ENCODE assay signal across 23 cellular contexts in the genomic region with DNA sequence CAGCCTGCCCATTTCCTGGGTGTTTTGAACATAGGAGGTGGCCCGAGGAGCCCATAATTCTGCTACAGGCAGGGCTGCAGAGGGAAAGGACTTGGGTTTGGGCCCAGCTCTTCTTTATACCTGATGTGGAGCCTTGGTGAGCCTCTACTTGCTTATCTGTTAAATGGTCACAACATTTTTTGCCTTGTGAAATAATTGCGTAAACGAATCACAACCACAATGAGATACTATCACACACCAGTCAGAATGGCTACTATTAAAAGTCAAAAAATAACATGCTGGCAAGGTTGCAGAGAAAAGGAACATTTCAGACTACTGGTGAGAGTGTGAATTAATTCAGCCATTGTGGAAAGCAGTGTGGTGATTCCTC. TPM values are rescaled to one million over a fixed set of nuclear protein-coding genes. Genes with fewer than 3 reads are reported as not detected.
DNase-seq lines count a peak whose midpoint lies in the region; ATAC-seq, FAIRE-seq and TF ChIP-seq lines count a peak whose summit lies in the region.
"Had no signal": no experiment of that assay in that cellular context is flagged by ENCODE, and none has a peak within 500 bp of the region (broad histone marks: within the 10 kb centered on the region; RNA-seq: fewer than 3 reads in every experiment).

No MANE protein-coding gene starts in this region.

- ATAC-seq in sciatic nerve (no peak), HG02623 (IDR thresholded peaks at IDR 0.05; ENCODE audit: unreplicated experiment) (no peak)

- no peaks in the 10 kb centered on the region for H4K20me1 ChIP-seq in hepatocyte (ENCODE audit: insufficient read depth, poor library complexity, severe bottlenecking)

- intact Hi-C loops in sciatic nerve (cut with DNase I), result no loop called here

- H3K27ac ChIP-seq in hepatocyte, result peak overlapping the region; percentile 76
- H3K27ac ChIP-seq in mucosa of rectum (ENCODE audit: low read depth in 2 of 2, low read length in 2 of 2), result peak overlapping the region; percentile 85 to 91
- no peak overlapping the region for H3K27ac ChIP-seq in tibial nerve
- H3K27ac ChIP-seq: GM23248 had no signal

- H3K9me3 ChIP-seq in hepatocyte (ENCODE audit: low read depth), result no peaks in the 10 kb centered on the region
- H3K9me3 ChIP-seq in mucosa of rectum (ENCODE audit: control insufficient read depth in 2 of 2, low read length in 2 of 2), result no peaks in the 10 kb centered on the region
- H3K9me3 ChIP-seq in tibial nerve, result no peaks in the 10 kb centered on the region
- H3K9me3 ChIP-seq: BE2C, HAP-1 had no signal

- WGBS in hepatocyte (ENCODE audit: low lambda C conversion rate, missing lambda C conversion rate), result 94% methylated on average over 3 of the region's 3 CpGs
- 86 to 94% methylated on average over 3 of the region's 3 CpGs for WGBS in tibial nerve, 2 donors

- H3K4me2 ChIP-seq in hepatocyte, result peak overlapping the region; percentile 52

- TF ChIP-seq CTCF in NB4 (IDR thresholded peaks at IDR 0.05; ENCODE audit: low read depth, low read length) (no peak), hepatocyte (IDR thresholded peaks at IDR 0.05; ENCODE audit: poor library complexity) (no peak), tibial nerve (IDR thresholded peaks at IDR 0.05) (no peak)

- H3K36me3 ChIP-seq in hepatocyte (replicated peaks; ENCODE audit: insufficient read depth, low read depth) (no peaks in the 10 kb centered on the region), mucosa of rectum (ENCODE audit: control insufficient read depth in 2 of 2, insufficient read depth in 2 of 2, low read length in 2 of 2) (no peaks in the 10 kb centered on the region), tibial nerve (no peaks in the 10 kb centered on the region)
- H3K36me3 ChIP-seq: BE2C, HAP-1 had no signal

- peak overlapping the region in 1 of 2 donors; percentile 53 for H3K9ac ChIP-seq in mucosa of rectum (ENCODE audit: low read depth in 1 of 2, low read length in 2 of 2)
- H3K9ac ChIP-seq: GM23248 had no signal

- H3K79me2 ChIP-seq in hepatocyte, result no peaks in the 10 kb centered on the region

- DNase-seq in NB4 (ENCODE audit: low read depth), result peak; percentile 16
- DNase-seq in hepatocyte (ENCODE audit: low spot score), result no peak
- DNase-seq in frontal cortex (ENCODE audit: low spot score in 2 of 2), result no peak
- no peak for DNase-seq in sciatic nerve (ENCODE audit: low spot score)
- DNase-seq in tibial nerve (ENCODE audit: low spot score in 2 of 2), result no peak
- DNase-seq: ACHN; BE2C; C1 segment of cervical spinal cord; CD4-positive, CD25-positive, alpha-beta regulatory T cell; CD8-positive, alpha-beta memory T cell; COR-L47; GDM1; GM23248 had no signal

- no peak for FAIRE-seq in frontal cortex (lab: Jason Lieb, UNC)
- FAIRE-seq: D721Med, GM12892, GM18507 had no signal

- H3K4me3 ChIP-seq in NB4 (ENCODE audit: low read depth, low read length) (no peak overlapping the region), hepatocyte (no peak overlapping the region), mucosa of rectum (ENCODE audit: low read length in 2 of 2) (peak overlapping the region in 1 of 2 donors; percentile 4), tibial nerve (no peak overlapping the region)
- H3K4me3 ChIP-seq: GM23248, HAP-1 had no signal

- no peak overlapping the region for H2AFZ ChIP-seq in hepatocyte
- H2AFZ ChIP-seq: GM23248 had no signal

- peaks cover 35% of the 10 kb centered on the region for H3K4me1 ChIP-seq in hepatocyte (ENCODE audit: insufficient read depth)
- H3K4me1 ChIP-seq in mucosa of rectum (ENCODE audit: control insufficient read depth in 2 of 2, insufficient read depth in 2 of 2, low read length in 2 of 2), result peaks cover 39 to 45% of the 10 kb centered on the region in 2 donors
- no peaks in the 10 kb centered on the region for H3K4me1 ChIP-seq in tibial nerve
- H3K4me1 ChIP-seq: BE2C, HAP-1 had no signal

- TF ChIP-seq POLR2A in NB4 (IDR thresholded peaks at IDR 0.05; ENCODE audit: extremely low read depth, insufficient read length) (no peak), tibial nerve (IDR thresholded peaks at IDR 0.05) (no peak)

- H3K9me2 ChIP-seq in hepatocyte (replicated peaks; ENCODE audit: insufficient read depth), result no peaks in the 10 kb centered on the region

- no peaks in the 10 kb centered on the region for H3K27me3 ChIP-seq in hepatocyte
- H3K27me3 ChIP-seq in mucosa of rectum (ENCODE audit: control insufficient read depth in 2 of 2, insufficient read depth in 2 of 2, low read length in 2 of 2), result no peaks in the 10 kb centered on the region
- H3K27me3 ChIP-seq in tibial nerve, result no peaks in the 10 kb centered on the region
- H3K27me3 ChIP-seq: BE2C had no signal

- TF ChIP-seq EP300 in tibial nerve (IDR thresholded peaks at IDR 0.05), result no peak

RNA-seq across cellular contexts. Expression of a gene that starts 4.1 kb away (rescaled TPM):
- total RNA-seq in hepatocyte (165 and 244 TPM in 2 replicates), frontal cortex (not detected), sciatic nerve (not detected), tibial nerve (not detected)
- 763 and 780 TPM in 2 replicates for polyA plus RNA-seq in hepatocyte
- total RNA-seq: A172; CD4-positive, CD25-positive, alpha-beta regulatory T cell; CD8-positive, alpha-beta memory T cell; Daoy; GM23248; H4 had no signal
- polyA plus RNA-seq: CD4-positive, CD25-positive, alpha-beta regulatory T cell; CD8-positive, alpha-beta memory T cell; GM23248; IgD-negative memory B cell had no signal

RNA-seq across cellular contexts. Expression of a gene that starts 38.2 kb away (rescaled TPM):
- 4.8 and 7.1 TPM in 2 replicates for total RNA-seq in hepatocyte
- polyA plus RNA-seq in hepatocyte, result 3.7 and 7.1 TPM in 2 replicates
- 2.0 TPM for total RNA-seq in frontal cortex
- total RNA-seq in sciatic nerve, result 33.3 TPM
- total RNA-seq in tibial nerve, result 10 to 100 TPM; 11.4 to 36.3 (median 33.9) TPM
- total RNA-seq: Daoy, H4 had no signal
- polyA plus RNA-seq: CD8-positive, alpha-beta memory T cell had no signal

Comparison
In these comparisons a context has a peak if more than half of its experiments do, and no peak if none do; other contexts are left out.
1. H3K27ac ChIP-seq: peak in hepatocyte (single experiment) and mucosa of rectum (2 of 2); none in tibial nerve (0 of 4).
2. RNA of a gene that starts 4.1 kb away (total RNA-seq): 165 to 244 TPM in hepatocyte; not detected in sciatic nerve (single experiment), not detected in frontal cortex (single experiment) and not detected in tibial nerve; every median in the first group is over 100 times any median in the second.